Comparison of ENCODE assay signal across 8 cellular contexts in the genomic region with DNA sequence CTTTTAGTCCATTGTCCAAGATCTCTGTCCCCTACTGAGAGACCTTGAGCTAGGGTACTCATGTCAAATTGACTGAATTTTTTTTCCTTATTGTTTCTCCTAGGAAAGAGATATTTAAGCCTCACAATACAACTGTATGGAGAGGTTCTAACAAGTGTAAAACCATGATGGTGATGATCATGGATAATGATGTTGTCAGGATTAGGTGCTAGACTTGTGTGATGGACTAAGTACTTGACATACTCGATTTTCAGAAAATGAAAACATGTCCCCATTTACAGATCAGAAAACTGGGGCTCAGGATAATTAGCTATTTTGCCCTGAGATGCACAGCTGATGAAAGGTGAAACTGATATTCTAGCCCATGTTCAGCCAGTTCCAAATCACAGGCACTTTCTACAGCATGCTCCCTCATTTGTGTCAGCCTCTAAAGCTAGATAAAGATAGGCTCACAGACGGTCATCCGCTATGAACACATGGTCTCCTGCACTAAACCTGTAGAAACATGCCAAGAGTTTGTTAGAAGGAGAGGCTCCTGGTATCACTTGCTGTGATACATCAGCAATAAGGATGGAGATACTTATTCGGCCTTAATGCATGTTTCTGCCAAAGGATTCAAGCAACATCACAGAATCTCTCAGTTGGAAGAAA.
DNase-seq lines count a peak whose midpoint lies in the region; ATAC-seq and TF ChIP-seq lines count a peak whose summit lies in the region.
"Had no signal": no experiment of that assay in that cellular context is flagged by ENCODE, and none has a peak within 500 bp of the region (broad histone marks: within the 10 kb centered on the region; RNA-seq: fewer than 3 reads in every experiment).

No MANE protein-coding gene starts in this region.

- H3K4me2 ChIP-seq in GM23248 (ENCODE audit: unreplicated experiment) (peak overlapping the region; percentile 77), fibroblast of lung (ENCODE audit: extremely low read depth, insufficient read depth, low read length) (no peak overlapping the region)

- TF ChIP-seq CTCF in Peyer's patch (IDR thresholded peaks at IDR 0.05) = no peak
- no peak for TF ChIP-seq CTCF in fibroblast of lung (conservative IDR thresholded peaks at IDR 0.05 in 1 of 2, IDR thresholded peaks at IDR 0.05 in 1 of 2; ENCODE audit: low read depth in 1 of 2, low read length in 2 of 2)

- peak overlapping the region; percentile 79 for H3K27ac Mint-ChIP-seq in stimulated activated effector memory CD8-positive, alpha-beta T cell treated with anti-CD3 and anti-CD28 coated beads, Interleukin-12 subunit alpha, Interleukin-12 subunit beta, amount 100 ng/mL, for 72 hours

- H3K36me3 ChIP-seq in GM23248 (ENCODE audit: low read depth) (no peaks in the 10 kb centered on the region), Peyer's patch (no peaks in the 10 kb centered on the region), fibroblast of lung (ENCODE audit: control insufficient read depth, insufficient read depth, low read length) (no peaks in the 10 kb centered on the region)

- no peaks in the 10 kb centered on the region for H3K27me3 ChIP-seq in GM23248 (replicated peaks; ENCODE audit: insufficient read depth)
- no peaks in the 10 kb centered on the region for H3K27me3 ChIP-seq in Peyer's patch
- H3K27me3 ChIP-seq in fibroblast of lung (ENCODE audit: control insufficient read depth, insufficient read depth, low read length) = no peaks in the 10 kb centered on the region

- H2AFZ ChIP-seq in GM23248 (no peak overlapping the region), fibroblast of lung (ENCODE audit: low read length) (no peak overlapping the region)

- DNase-seq in GM23248 = no peak
- DNase-seq in Peyer's patch = no peak
- DNase-seq in fibroblast of lung (ENCODE audit: low read depth in 2 of 2) = no peak
- no peak for DNase-seq in stimulated activated effector memory CD8-positive, alpha-beta T cell treated with anti-CD3 and anti-CD28 coated beads, Interleukin-12 subunit alpha, Interleukin-12 subunit beta, amount 100 ng/mL, for 72 hours (ENCODE audit: low spot score in 2 of 2)
- no peak for DNase-seq in NCI-H1092 treated with DMSO at 0.1 percent for 48 hours (lab: John Stamatoyannopoulos, UW)
- no peak for DNase-seq in NCI-H510A (lab: John Stamatoyannopoulos, UW)
- DNase-seq: NCI-H526 treated with DMSO at 0.1 percent for 48 hours had no signal

- no peaks in the 10 kb centered on the region for H3K9me3 Mint-ChIP-seq in stimulated activated effector memory CD8-positive, alpha-beta T cell treated with anti-CD3 and anti-CD28 coated beads, Interleukin-12 subunit alpha, Interleukin-12 subunit beta, amount 100 ng/mL, for 72 hours

- peaks cover 64% of the 10 kb centered on the region for H3K4me1 Mint-ChIP-seq in stimulated activated effector memory CD8-positive, alpha-beta T cell treated with anti-CD3 and anti-CD28 coated beads, Interleukin-12 subunit alpha, Interleukin-12 subunit beta, amount 100 ng/mL, for 72 hours

- H3K9ac ChIP-seq in GM23248 = no peak overlapping the region
- H3K9ac ChIP-seq in fibroblast of lung (ENCODE audit: insufficient read depth, low read length) = no peak overlapping the region

- no peak for TF ChIP-seq POLR2A in Peyer's patch (IDR thresholded peaks at IDR 0.05)

- H3K9me3 ChIP-seq in GM23248 (ENCODE audit: low read depth) = no peaks in the 10 kb centered on the region
- no peaks in the 10 kb centered on the region for H3K9me3 ChIP-seq in Peyer's patch
- H3K9me3 ChIP-seq in fibroblast of lung (ENCODE audit: control insufficient read depth, insufficient read depth, low read depth, low read length) = no peaks in the 10 kb centered on the region

- peaks cover 73% of the 10 kb centered on the region for H3F3A ChIP-seq in GM23248 (ENCODE audit: insufficient read depth)

- peaks cover 7% of the 10 kb centered on the region for H3K36me3 Mint-ChIP-seq in stimulated activated effector memory CD8-positive, alpha-beta T cell treated with anti-CD3 and anti-CD28 coated beads, Interleukin-12 subunit alpha, Interleukin-12 subunit beta, amount 100 ng/mL, for 72 hours

- H3K4me3 ChIP-seq in GM23248 (no peak overlapping the region), Peyer's patch (peak overlapping the region in 2 of 4 donors; percentile 40 to 50), fibroblast of lung (replicated peaks in 1 of 4; ENCODE audit: control extremely low read depth in 1 of 4, insufficient read depth in 1 of 4, low read depth in 3 of 4, low read length in 4 of 4) (no peak overlapping the region)

- peak overlapping the region; percentile 84 for H3K27ac ChIP-seq in GM23248
- H3K27ac ChIP-seq in Peyer's patch = peak overlapping the region; percentile 59 to 84 (median 71)
- peak overlapping the region; percentile 79 for H3K27ac ChIP-seq in fibroblast of lung (ENCODE audit: insufficient read depth, low read length)

- ATAC-seq in stimulated activated effector memory CD8-positive, alpha-beta T cell treated with anti-CD3 and anti-CD28 coated beads, Interleukin-12 subunit alpha, Interleukin-12 subunit beta, amount 100 ng/mL, for 72 hours = no peak
- no peak for ATAC-seq in GM18861 (IDR thresholded peaks at IDR 0.05; ENCODE audit: unreplicated experiment)

- WGBS in GM23248 (ENCODE audit: low coverage in 1 of 2, low lambda C conversion rate in 2 of 2, missing lambda C conversion rate in 2 of 2), 2 experiments = 72 to 79% methylated on average over 4 of the region's 4 CpGs

- peak overlapping the region; percentile 59 for H3K4me3 Mint-ChIP-seq in stimulated activated effector memory CD8-positive, alpha-beta T cell treated with anti-CD3 and anti-CD28 coated beads, Interleukin-12 subunit alpha, Interleukin-12 subunit beta, amount 100 ng/mL, for 72 hours

- H3K9me2 ChIP-seq in GM23248 (ENCODE audit: insufficient read depth) = no peaks in the 10 kb centered on the region

- H4K20me1 ChIP-seq in GM23248 (ENCODE audit: insufficient read depth) = no peaks in the 10 kb centered on the region
- no peaks in the 10 kb centered on the region for H4K20me1 ChIP-seq in fibroblast of lung (ENCODE audit: control insufficient read depth, extremely low read depth, insufficient read depth, low read length)

- in situ Hi-C loops in GM23248 (cut with MboI) = no loop called here

- peaks cover 77% of the 10 kb centered on the region for H3K4me1 ChIP-seq in GM23248 (ENCODE audit: insufficient read depth)
- H3K4me1 ChIP-seq in Peyer's patch = peaks cover 4 to 52% (median 16%) of the 10 kb centered on the region in 4 donors
- H3K4me1 ChIP-seq in fibroblast of lung (ENCODE audit: control insufficient read depth, extremely low read depth, insufficient read depth, low read length) = peaks cover 50% of the 10 kb centered on the region

- H3K79me2 ChIP-seq in GM23248 (ENCODE audit: insufficient read depth) (peaks cover 94% of the 10 kb centered on the region), fibroblast of lung (ENCODE audit: control insufficient read depth, insufficient read depth, low read length) (peaks cover 66% of the 10 kb centered on the region)
